ENCODE assay signal across 8 cellular contexts in genomic region chr9:7342229-7342628, GRCh38.
A peak's percentile ranks its signal among the peaks of the same experiment; 100 is the strongest.
DNase-seq lines count a peak whose midpoint lies in the region; ATAC-seq and TF ChIP-seq lines count a peak whose summit lies in the region.

No MANE protein-coding gene starts in this region.

- TF ChIP-seq CTCF in endothelial cell (IDR thresholded peaks at IDR 0.05; ENCODE audit: unreplicated experiment) = no peak
- TF ChIP-seq CTCF in glutamatergic neuron (IDR thresholded peaks at IDR 0.05; ENCODE audit: partially characterized antibody, unreplicated experiment) = no peak

- intact Hi-C loops in activated naive CD4-positive, alpha-beta T cell treated with anti-CD3 and anti-CD28 coated beads for 36 hours (cut with micrococcal nuclease) = no loop called here

- H3K27ac Mint-ChIP-seq in endothelial cell (ENCODE audit: unreplicated experiment) = no peak overlapping the region
- H3K27ac Mint-ChIP-seq in activated naive CD4-positive, alpha-beta T cell treated with anti-CD3 and anti-CD28 coated beads for 36 hours = no peak overlapping the region
- no peak overlapping the region for H3K27ac Mint-ChIP-seq in glutamatergic neuron (ENCODE audit: unreplicated experiment)

- CTCF ChIA-PET in activated naive CD4-positive, alpha-beta T cell treated with anti-CD3 and anti-CD28 coated beads for 36 hours (lab: Charles Lee) = interaction anchor here (0.7 kb wide), 1 partner anchor 515 kb away, joined by 3 read pairs; no protein-coding TSS in a partner anchor

- no peak overlapping the region for H3K4me3 Mint-ChIP-seq in endothelial cell (ENCODE audit: unreplicated experiment)
- H3K4me3 Mint-ChIP-seq in activated naive CD4-positive, alpha-beta T cell treated with anti-CD3 and anti-CD28 coated beads for 36 hours = no peak overlapping the region
- H3K4me3 Mint-ChIP-seq in glutamatergic neuron (ENCODE audit: unreplicated experiment) = no peak overlapping the region

- peak; percentile 3 for DNase-seq in fibroblast of peridontal ligament (ENCODE audit: extremely low read depth)
- DNase-seq in NCI-H2107 (lab: John Stamatoyannopoulos, UW) = no peak
- no peak for DNase-seq in endothelial cell (ENCODE audit: low spot score)
- DNase-seq in activated naive CD4-positive, alpha-beta T cell treated with anti-CD3 and anti-CD28 coated beads for 36 hours = no peak
- no peak for DNase-seq in glutamatergic neuron

- H3K36me3 Mint-ChIP-seq in endothelial cell (ENCODE audit: low read depth, unreplicated experiment) = no peaks in the 10 kb centered on the region
- no peaks in the 10 kb centered on the region for H3K36me3 Mint-ChIP-seq in activated naive CD4-positive, alpha-beta T cell treated with anti-CD3 and anti-CD28 coated beads for 36 hours (ENCODE audit: low read depth)
- H3K36me3 Mint-ChIP-seq in glutamatergic neuron (ENCODE audit: unreplicated experiment) = peaks cover 3% of the 10 kb centered on the region

- H3K4me1 Mint-ChIP-seq in endothelial cell (ENCODE audit: unreplicated experiment) = peaks cover 7% of the 10 kb centered on the region
- no peaks in the 10 kb centered on the region for H3K4me1 Mint-ChIP-seq in activated naive CD4-positive, alpha-beta T cell treated with anti-CD3 and anti-CD28 coated beads for 36 hours (ENCODE audit: low read depth)
- peaks cover under 1% of the 10 kb centered on the region for H3K4me1 Mint-ChIP-seq in glutamatergic neuron (ENCODE audit: low read depth, unreplicated experiment)

- ATAC-seq in GM18498 (IDR thresholded peaks at IDR 0.05; ENCODE audit: unreplicated experiment) = peak; percentile 86
- ATAC-seq in GM21528 (IDR thresholded peaks at IDR 0.05; ENCODE audit: low FRiP score, unreplicated experiment) = peak; percentile 88
- peak; percentile 56 for ATAC-seq in HG03469 (IDR thresholded peaks at IDR 0.05; ENCODE audit: unreplicated experiment)

- no peaks in the 10 kb centered on the region for H3K9me3 Mint-ChIP-seq in endothelial cell (ENCODE audit: unreplicated experiment)
- H3K9me3 Mint-ChIP-seq in activated naive CD4-positive, alpha-beta T cell treated with anti-CD3 and anti-CD28 coated beads for 36 hours = no peaks in the 10 kb centered on the region
- peaks cover 6% of the 10 kb centered on the region for H3K9me3 Mint-ChIP-seq in glutamatergic neuron (ENCODE audit: unreplicated experiment)

- H3K27me3 Mint-ChIP-seq in endothelial cell (ENCODE audit: unreplicated experiment) = no peaks in the 10 kb centered on the region
- H3K27me3 Mint-ChIP-seq in activated naive CD4-positive, alpha-beta T cell treated with anti-CD3 and anti-CD28 coated beads for 36 hours (ENCODE audit: low read depth) = peaks cover 14% of the 10 kb centered on the region
- H3K27me3 Mint-ChIP-seq in glutamatergic neuron (ENCODE audit: unreplicated experiment) = no peaks in the 10 kb centered on the region
